10 cellular contexts compared by ENCODE assay signal in genomic region chr14:99857551-99857950, GRCh38.
"Had no signal": no experiment of that assay in that cellular context is flagged by ENCODE, and none has a peak within 500 bp of the region (broad histone marks: within the 10 kb centered on the region; RNA-seq: fewer than 3 reads in every experiment).

No MANE protein-coding gene starts in this region.

- H3K9ac ChIP-seq: GM23248 had no signal

- H3K9me3 ChIP-seq: HAP-1 had no signal

- H3K4me1 ChIP-seq: HAP-1 had no signal

- DNase-seq: GM23248, GOT3, H7, H9, HCEC 1CT, HFFc6 had no signal

- H3K9me3 Mint-ChIP-seq: GM23338, H9, HFFc6 had no signal

- H3K27ac ChIP-seq: GM23248 had no signal

- H3K4me3 Mint-ChIP-seq: GM23338, H9, HFFc6 had no signal

- FAIRE-seq: H1, H54 had no signal

- H3K4me3 ChIP-seq: GM23248, GM23338, HAP-1 had no signal

- H3K36me3 ChIP-seq: HAP-1 had no signal

- H3K27ac Mint-ChIP-seq: GM23338, H9, HFFc6 had no signal
